Comparison of ENCODE assay signal across 10 cellular contexts in genomic region chr7:150787321-150788281, GRCh38.
DNase-seq lines count a peak whose midpoint lies in the region; ATAC-seq and TF ChIP-seq lines count a peak whose summit lies in the region.
"Had no signal": no experiment of that assay in that cellular context is flagged by ENCODE, and none has a peak within 500 bp of the region (broad histone marks: within the 10 kb centered on the region; RNA-seq: fewer than 3 reads in every experiment).

No MANE protein-coding gene starts in this region.

- H3K4me3 ChIP-seq in HAP-1 = no peak overlapping the region

- peaks cover 15% of the 10 kb centered on the region for H3K4me1 Mint-ChIP-seq in memory B cell
- peaks cover 7% of the 10 kb centered on the region for H3K4me1 Mint-ChIP-seq in activated naive CD4-positive, alpha-beta T cell treated with anti-CD3 and anti-CD28 coated beads, Interleukin-2, amount 10 ng/mL, durations not matched to agents 7 days and 5 days

- DNase-seq in AML-193 (lab: John Stamatoyannopoulos, UW) = peak; percentile 95 to 98
- no peak for DNase-seq in memory B cell (ENCODE audit: low spot score in 2 of 2)
- no peak for DNase-seq in HAP-1 (ENCODE audit: low spot score in 2 of 2)
- DNase-seq in activated naive CD4-positive, alpha-beta T cell treated with anti-CD3 and anti-CD28 coated beads, Interleukin-2, amount 10 ng/mL, durations not matched to agents 7 days and 5 days = no peak

- in situ Hi-C loops in HAP-1 (cut with MboI; ENCODE audit: low sequenced_read_pairs) = no loop called here

- peak; percentile 45 for TF ChIP-seq CTCF in VCaP (conservative IDR thresholded peaks at IDR 0.05)

- H3K27me3 ChIP-seq in HAP-1 (ENCODE audit: low read depth) = peaks cover 8% of the 10 kb centered on the region; the same call in 1 of the 2 replicates

- H3K27ac ChIP-seq in VCaP = peak overlapping the region; percentile 81
- H3K27ac ChIP-seq: KMS-11 had no signal

- H3K27me3 Mint-ChIP-seq in memory B cell = peaks cover 7% of the 10 kb centered on the region
- H3K27me3 Mint-ChIP-seq in activated naive CD4-positive, alpha-beta T cell treated with anti-CD3 and anti-CD28 coated beads, Interleukin-2, amount 10 ng/mL, durations not matched to agents 7 days and 5 days = peaks cover 38% of the 10 kb centered on the region

- H3K9me3 ChIP-seq in HAP-1 = no peaks in the 10 kb centered on the region
- H3K9me3 ChIP-seq: Caco-2 had no signal

- no peak overlapping the region for H3K4me3 Mint-ChIP-seq in memory B cell
- H3K4me3 Mint-ChIP-seq in activated naive CD4-positive, alpha-beta T cell treated with anti-CD3 and anti-CD28 coated beads, Interleukin-2, amount 10 ng/mL, durations not matched to agents 7 days and 5 days = no peak overlapping the region

- no peaks in the 10 kb centered on the region for H3K4me1 ChIP-seq in HAP-1

- CTCF ChIA-PET in activated naive CD4-positive, alpha-beta T cell treated with anti-CD3 and anti-CD28 coated beads, Interleukin-2, amount 10 ng/mL, durations not matched to agents 7 days and 5 days (lab: Charles Lee) = interaction anchor here (1.0 to 1.3 kb wide), 3 partner anchors 9 to 175 kb away, joined by 3 to 4 read pairs (median 4); no protein-coding TSS in a partner anchor

- no peaks in the 10 kb centered on the region for H3K36me3 ChIP-seq in HAP-1 (replicated peaks)

- ATAC-seq in HG03280 (IDR thresholded peaks at IDR 0.05; ENCODE audit: unreplicated experiment) (peak; percentile 46), memory B cell (ENCODE audit: low read depth) (peak; percentile 59), HG03571 (IDR thresholded peaks at IDR 0.05; ENCODE audit: unreplicated experiment) (no peak), GM19324 (IDR thresholded peaks at IDR 0.05; ENCODE audit: low FRiP score, unreplicated experiment) (no peak)

- no peak overlapping the region for H3K27ac Mint-ChIP-seq in memory B cell
- H3K27ac Mint-ChIP-seq in activated naive CD4-positive, alpha-beta T cell treated with anti-CD3 and anti-CD28 coated beads, Interleukin-2, amount 10 ng/mL, durations not matched to agents 7 days and 5 days = no peak overlapping the region

- no peaks in the 10 kb centered on the region for H3K36me3 Mint-ChIP-seq in memory B cell
- H3K36me3 Mint-ChIP-seq in activated naive CD4-positive, alpha-beta T cell treated with anti-CD3 and anti-CD28 coated beads, Interleukin-2, amount 10 ng/mL, durations not matched to agents 7 days and 5 days = no peaks in the 10 kb centered on the region

- H3K9me3 Mint-ChIP-seq in memory B cell = no peaks in the 10 kb centered on the region
- no peaks in the 10 kb centered on the region for H3K9me3 Mint-ChIP-seq in activated naive CD4-positive, alpha-beta T cell treated with anti-CD3 and anti-CD28 coated beads, Interleukin-2, amount 10 ng/mL, durations not matched to agents 7 days and 5 days

Comparison
In these comparisons a context has a peak if more than half of its experiments do, and no peak if none do; other contexts are left out.
1. DNase-seq: peak in AML-193 (2 of 2); none in memory B cell (0 of 2), HAP-1 (0 of 2) and activated naive CD4-positive, alpha-beta T cell treated with anti-CD3 and anti-CD28 coated beads, Interleukin-2, amount 10 ng/mL, durations not matched to agents 7 days and 5 days (single experiment).
2. ATAC-seq: peak in HG03280 (single experiment) and memory B cell (single experiment); none in HG03571 (single experiment) and GM19324 (single experiment).